Comparison of ENCODE assay signal across 8 cellular contexts in the genomic region with DNA sequence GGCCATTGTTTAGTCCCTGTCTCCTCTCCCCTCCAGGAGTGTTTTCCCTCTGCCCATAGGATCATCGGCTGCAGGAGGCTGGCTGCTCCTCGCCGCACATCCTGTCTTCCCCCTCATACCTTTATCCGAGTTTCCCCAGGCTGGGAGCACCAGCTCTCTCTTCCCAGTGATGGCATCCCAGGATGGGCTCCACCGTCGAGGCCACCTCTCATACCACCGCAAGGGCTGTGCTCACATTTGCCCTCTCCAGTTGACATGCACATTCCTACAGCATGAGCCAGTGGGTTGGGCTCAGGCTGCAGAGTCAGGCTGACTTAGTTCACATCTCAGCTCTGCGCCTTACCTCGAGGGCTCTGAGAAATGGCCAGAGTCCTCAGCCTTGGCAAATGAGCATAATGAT. TPM values are rescaled to one million over a fixed set of nuclear protein-coding genes. Genes with fewer than 3 reads are reported as not detected.
DNase-seq lines count a peak whose midpoint lies in the region; ATAC-seq and TF ChIP-seq lines count a peak whose summit lies in the region.

No MANE protein-coding gene starts in this region.

- H3K27ac Mint-ChIP-seq in brain, result peak overlapping the region in 3 of 5 experiments; percentile 10 to 86 (median 14)

- H3K9me3 Mint-ChIP-seq in brain, result no peaks in the 10 kb centered on the region

- no peaks in the 10 kb centered on the region for H3K27me3 ChIP-seq in left lung

- TF ChIP-seq CTCF in brain (conservative IDR thresholded peaks at IDR 0.05) (no peak), left lung (IDR thresholded peaks at IDR 0.05) (no peak), lower leg skin (IDR thresholded peaks at IDR 0.05) (no peak)

- peaks cover 0 to 7% of the 10 kb centered on the region in 2 donors for H3K4me1 ChIP-seq in left lung

- no peak for TF ChIP-seq POLR2A in lower leg skin (IDR thresholded peaks at IDR 0.05)

- WGBS in lower leg skin, 2 donors, result 64 to 69% methylated on average over 9 of the region's 9 CpGs

- no peaks in the 10 kb centered on the region for H3K36me3 ChIP-seq in left lung

- no peaks in the 10 kb centered on the region for H3K9me3 ChIP-seq in left lung

- H3K4me3 ChIP-seq in left lung (no peak overlapping the region), lower leg skin (ENCODE audit: low read depth, poor library complexity, severe bottlenecking) (no peak overlapping the region)

- peak overlapping the region in 1 of 5 experiments; percentile 2 for H3K4me3 Mint-ChIP-seq in brain

- ATAC-seq in left lung (peak; percentile 70), HG03045 (IDR thresholded peaks at IDR 0.05; ENCODE audit: unreplicated experiment) (no peak), GM18498 (IDR thresholded peaks at IDR 0.05; ENCODE audit: unreplicated experiment) (no peak)

- peaks cover 19% of the 10 kb centered on the region for H3K4me1 Mint-ChIP-seq in brain

- intact Hi-C loops in left lung (cut with DNase I) (loop anchor here (10.0 kb wide), 2 partner anchors 163 to 273 kb away; no protein-coding TSS in a partner anchor), lower leg skin (cut with DNase I; ENCODE audit: low total_unique reads) (no loop called here)

- H3K27me3 Mint-ChIP-seq in brain, result no peaks in the 10 kb centered on the region

- peak; percentile 87 for DNase-seq in AG08396 (ENCODE audit: low spot score)
- DNase-seq in HK-2 (ENCODE audit: unreplicated experiment), result peak; percentile 54
- no peak for DNase-seq in left lung
- no peak for DNase-seq in SKM-1 treated with dmso at 0.1 percent for 144 hours (lab: John Stamatoyannopoulos, UW; ENCODE audit: unreplicated experiment)
- DNase-seq in lower leg skin (ENCODE audit: low spot score in 2 of 2), result no peak

- no peaks in the 10 kb centered on the region for H3K36me3 Mint-ChIP-seq in brain

- no peak overlapping the region for H3K27ac ChIP-seq in left lung

RNA-seq across cellular contexts. Expression of gene HKDC1, which starts 12.1 kb away (rescaled TPM):
- 0.08 TPM for polyA plus RNA-seq in brain (ENCODE audit: insufficient read depth, low read depth, low replicate concordance)
- 1 to 10 TPM; 4.5 to 9.7 TPM for total RNA-seq in left lung
- total RNA-seq in lower leg skin, result 1 to 10 TPM in 1 of 4 donors, under 1 TPM in 2, not detected in 1; 0.04 to 1.4 (median 0.12) TPM

RNA-seq across cellular contexts. Expression of gene HK1, which starts 46.0 kb away (rescaled TPM):
- 116 TPM for polyA plus RNA-seq in brain (ENCODE audit: insufficient read depth, low read depth, low replicate concordance)
- total RNA-seq in left lung (100 to 1,000 TPM in 1 of 2 donors, 10 to 100 TPM in 1; 88.8 to 126 TPM), lower leg skin (100 to 1,000 TPM; 117 to 162 (median 158) TPM)

RNA-seq across cellular contexts. Expression of gene SUPV3L1, which starts 52.2 kb away (rescaled TPM):
- 18.6 TPM for polyA plus RNA-seq in brain (ENCODE audit: insufficient read depth, low read depth, low replicate concordance)
- 10 to 100 TPM; 15.8 to 22.3 TPM for total RNA-seq in left lung
- 10 to 100 TPM; 19.6 to 21.4 (median 20.4) TPM for total RNA-seq in lower leg skin

Comparison
In these comparisons a context has a peak if more than half of its experiments do, and no peak if none do; other contexts are left out.
1. DNase-seq: peak in AG08396 (single experiment) and HK-2 (single experiment); none in left lung (0 of 2), SKM-1 treated with dmso at 0.1 percent for 144 hours (single experiment) and lower leg skin (0 of 2).